10 cellular contexts compared by ENCODE assay signal in the genomic region with DNA sequence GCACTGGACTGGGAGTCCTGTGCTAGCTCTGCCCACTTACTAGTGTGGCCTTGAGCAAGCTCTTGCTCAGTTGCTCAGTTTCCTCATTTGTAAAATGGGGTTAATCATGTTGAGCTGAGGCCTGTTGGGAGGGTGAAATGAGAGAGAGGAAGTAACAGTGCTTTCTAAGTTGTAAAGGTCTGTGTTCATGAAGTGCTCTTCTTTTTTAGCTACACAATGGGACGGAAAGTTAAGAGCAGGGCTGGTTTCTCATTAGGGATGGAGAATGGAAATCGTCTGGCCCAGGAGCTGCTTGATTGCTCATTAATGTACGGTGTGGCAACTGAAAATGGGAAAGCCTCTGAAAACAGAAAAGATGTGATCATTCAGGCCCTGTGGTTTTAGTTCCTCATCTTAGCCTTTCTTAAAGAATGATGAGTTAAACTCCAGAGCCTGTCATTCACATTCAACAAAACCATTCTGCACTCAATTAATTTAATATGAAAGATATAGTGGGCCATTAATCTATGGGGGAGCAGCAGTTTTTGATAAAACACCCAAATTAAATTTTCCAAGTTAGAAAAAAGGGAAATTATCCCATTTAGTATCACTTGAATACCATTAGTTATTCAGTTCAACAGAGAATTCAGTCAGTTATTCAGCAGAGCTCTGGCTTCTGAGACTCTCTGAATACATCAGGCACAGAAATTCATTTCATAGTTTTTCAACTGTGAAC.
DNase-seq lines count a peak whose midpoint lies in the region; ATAC-seq, FAIRE-seq and TF ChIP-seq lines count a peak whose summit lies in the region.
"Had no signal": no experiment of that assay in that cellular context is flagged by ENCODE, and none has a peak within 500 bp of the region (broad histone marks: within the 10 kb centered on the region; RNA-seq: fewer than 3 reads in every experiment).

No MANE protein-coding gene starts in this region.

- intact Hi-C loops in posterior cingulate gyrus (cut with DNase I), result no loop called here

- DNase-seq in GM12892 (ENCODE audit: insufficient read length), result no peak
- DNase-seq in SIG-M5 (lab: John Stamatoyannopoulos, UW), result peak; percentile 32
- no peak for DNase-seq in OCI-M2 (lab: John Stamatoyannopoulos, UW; ENCODE audit: unreplicated experiment)
- no peak for DNase-seq in posterior cingulate gyrus
- no peak for DNase-seq in 8988T
- DNase-seq in GM19240 (ENCODE audit: insufficient read length, low spot score), result no peak
- DNase-seq: CD4-positive, alpha-beta memory T cell; NCI-H1436 treated with DMSO at 0.1 percent for 48 hours had no signal

- no peak for TF ChIP-seq POLR2A in GM12892 (IDR thresholded peaks at IDR 0.05; ENCODE audit: low read depth, low read length)

- ATAC-seq in GM21381 (IDR thresholded peaks at IDR 0.05; ENCODE audit: unreplicated experiment) (peak; percentile 45), HG03097 (IDR thresholded peaks at IDR 0.05; ENCODE audit: low FRiP score, unreplicated experiment) (peak; percentile 64)

- FAIRE-seq in GM12892 (lab: Jason Lieb, UNC), result peak; percentile 86
